In the genomic region with DNA sequence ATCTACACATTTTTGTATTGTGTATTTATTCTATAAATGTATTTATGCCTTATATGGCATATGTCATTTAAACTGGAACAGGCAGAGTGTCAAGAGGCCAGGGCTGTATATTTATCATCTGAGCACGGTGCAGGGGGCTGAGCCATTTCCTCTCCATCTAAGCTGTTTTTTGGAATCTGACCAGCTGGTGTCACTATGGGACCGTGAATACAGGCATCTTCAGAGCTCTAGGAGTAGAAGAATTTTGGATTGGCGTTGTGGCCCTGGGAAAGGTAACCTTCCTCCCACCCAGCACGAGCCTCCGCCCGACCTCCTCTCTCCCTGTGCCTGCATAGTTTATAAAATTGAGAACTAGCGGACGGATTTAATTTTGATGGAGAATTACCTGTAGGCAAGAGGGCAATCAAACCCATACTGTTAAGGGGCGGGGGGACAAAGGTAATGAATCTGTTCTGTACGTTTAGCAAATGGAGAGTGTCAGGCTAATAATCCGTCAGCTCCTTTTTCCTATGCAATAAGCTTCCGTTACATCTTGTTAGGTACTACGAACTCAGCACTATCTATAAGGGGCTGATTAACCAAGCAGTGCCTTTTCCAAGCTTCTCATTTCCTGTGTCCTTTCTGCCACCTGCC, we compare ENCODE assay signal across 9 cellular contexts. TPM values are rescaled to one million over a fixed set of nuclear protein-coding genes. Genes with fewer than 3 reads are reported as not detected.
DNase-seq lines count a peak whose midpoint lies in the region; ATAC-seq and TF ChIP-seq lines count a peak whose summit lies in the region.
"Had no signal": no experiment of that assay in that cellular context is flagged by ENCODE, and none has a peak within 500 bp of the region (broad histone marks: within the 10 kb centered on the region; RNA-seq: fewer than 3 reads in every experiment).

No MANE protein-coding gene starts in this region.

- ATAC-seq in HG03066 (IDR thresholded peaks at IDR 0.05; ENCODE audit: low read depth, unreplicated experiment), result peak; percentile 66

- TF ChIP-seq POLR2A in erythroblast (IDR thresholded peaks at IDR 0.05; ENCODE audit: low read length) (no peak), uterus (IDR thresholded peaks at IDR 0.05) (no peak)

- H3K27me3 Mint-ChIP-seq in nephron (ENCODE audit: low read depth), result peaks cover 10% of the 10 kb centered on the region

- no peaks in the 10 kb centered on the region for H3K36me3 Mint-ChIP-seq in nephron (ENCODE audit: low read depth)

- H3K27ac Mint-ChIP-seq in nephron, result peak overlapping the region in 1 of 3 experiments; percentile 53

- H3K9me3 Mint-ChIP-seq in nephron, result no peaks in the 10 kb centered on the region

- H3K27me3 ChIP-seq in uterus, result no peaks in the 10 kb centered on the region
- H3K27me3 ChIP-seq: neutrophil had no signal

- in situ Hi-C loops in ACHN (cut with HindIII; ENCODE audit: low pct_ligation_motif_present, low pct_unique_long_range_greater_than_20kb, low sequenced_read_pairs), result no loop called here

- intact Hi-C loops in uterus (cut with DNase I; ENCODE audit: low total_unique reads), result no loop called here

- H3K27ac ChIP-seq in uterus, result no peak overlapping the region
- H3K27ac ChIP-seq: neutrophil had no signal

- H3K9me3 ChIP-seq in uterus, result no peaks in the 10 kb centered on the region
- H3K9me3 ChIP-seq: neutrophil had no signal

- no peak overlapping the region for H3K4me3 ChIP-seq in uterus

- no peak overlapping the region for H3K4me3 Mint-ChIP-seq in nephron

- TF ChIP-seq CTCF in GM12874 (IDR thresholded peaks at IDR 0.05; ENCODE audit: insufficient read depth, low read depth, low read length) (peak; percentile 34), nephron (IDR thresholded peaks at IDR 0.05; ENCODE audit: unreplicated experiment in 3 of 3) (peak; percentile 71 to 74 (median 72)), uterus (IDR thresholded peaks at IDR 0.05) (peak; percentile 27 to 50 (median 38))

- H3K36me3 ChIP-seq in uterus, result no peaks in the 10 kb centered on the region
- H3K36me3 ChIP-seq: neutrophil had no signal

- DNase-seq in ACHN (peak; percentile 67), NCI-H2227 (lab: John Stamatoyannopoulos, UW; ENCODE audit: unreplicated experiment) (peak; percentile 84), erythroblast (lab: John Stamatoyannopoulos, UW) (peak; percentile 37 to 60), uterus (peak in 1 of 2 donors; percentile 24)
- DNase-seq in activated CD4-positive, alpha-beta T cell treated with anti-CD3 and anti-CD28 coated beads, Interleukin-2, amount 50 U/mL, for 24 hours (ENCODE audit: low read depth in 1 of 2, low spot score in 1 of 2), result peak; percentile 1 to 21

- H3K4me1 Mint-ChIP-seq in nephron, result no peaks in the 10 kb centered on the region

- no peaks in the 10 kb centered on the region for H3K4me1 ChIP-seq in uterus

RNA-seq across cellular contexts. Expression of a gene that starts 29.0 kb away (rescaled TPM):
- total RNA-seq in uterus, result 10 to 100 TPM; 12.6 to 33.2 (median 26.9) TPM
